ENCODE assay signal across 2 cellular contexts in the genomic region with DNA sequence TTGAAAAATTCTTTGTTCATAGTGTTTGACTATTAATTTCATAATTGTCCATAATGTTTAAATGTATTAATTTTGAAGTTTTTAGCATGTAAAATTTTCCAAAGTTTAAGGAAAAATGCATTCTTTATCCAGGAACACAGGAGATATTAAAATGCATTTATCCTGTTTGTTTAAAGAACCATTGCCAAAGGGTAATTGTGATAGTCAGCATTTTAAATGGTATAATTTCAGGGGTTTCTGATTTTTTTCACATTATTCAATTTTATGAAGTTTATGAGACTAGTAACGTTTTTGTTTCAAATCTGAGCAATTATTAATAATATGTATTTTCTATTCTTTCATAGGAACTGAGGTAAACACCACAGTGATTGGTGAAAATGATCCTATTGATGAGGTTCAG.
TF ChIP-seq lines count a peak whose summit lies in the region.

No MANE protein-coding gene starts in this region.

TF ChIP-seq in HepG2, 621 proteins besides CTCF, POLR2A, EP300 and RAD21:
- no peak for TF ChIP-seq ZNF891 (CRISPR knock-in tag; IDR thresholded peaks at IDR 0.05)
- peak; percentile 77 to 88 for TF ChIP-seq MAFK (conservative IDR thresholded peaks at IDR 0.05 in 1 of 2, IDR thresholded peaks at IDR 0.05 in 1 of 2; ENCODE audit: low read length in 2 of 2)
- TF ChIP-seq MAFF (IDR thresholded peaks at IDR 0.05; ENCODE audit: low read depth, low read length), result peak; percentile 81

TF ChIP-seq in K562, 482 proteins besides CTCF, POLR2A, EP300 and RAD21:
- TF ChIP-seq MIER1 (IDR thresholded peaks at IDR 0.05; ENCODE audit: low read depth) (no peak), NCOA4 (IDR thresholded peaks at IDR 0.05; ENCODE audit: partially characterized antibody) (no peak), CHD4 (IDR thresholded peaks at IDR 0.05; ENCODE audit: insufficient read depth, insufficient replicate concordance, low read depth, low read length, poor library complexity, severe bottlenecking) (no peak), C11orf30 (IDR thresholded peaks at IDR 0.05; ENCODE audit: low read depth) (peak; percentile 71), MAFF (IDR thresholded peaks at IDR 0.05; ENCODE audit: low read length) (peak; percentile 50), STAG1 (CRISPR knock-in tag; IDR thresholded peaks at IDR 0.05; ENCODE audit: borderline replicate concordance) (no peak), MAFG (tag; conservative IDR thresholded peaks at IDR 0.05) (0 out of 2 replicates have a peak, but pooled peaks have one; percentile 19), ZNF316 (IDR thresholded peaks at IDR 0.05) (peak; percentile 87)
